18 cellular contexts compared by ENCODE assay signal in genomic region chrX:15384304-15384703, GRCh38. TPM values are rescaled to one million over a fixed set of nuclear protein-coding genes. Genes with fewer than 3 reads are reported as not detected.
DNase-seq lines count a peak whose midpoint lies in the region; ATAC-seq and TF ChIP-seq lines count a peak whose summit lies in the region.
"Had no signal": no experiment of that assay in that cellular context is flagged by ENCODE, and none has a peak within 500 bp of the region (broad histone marks: within the 10 kb centered on the region; RNA-seq: fewer than 3 reads in every experiment).

VEGFD (minus strand) TSS chrX:15384413; CDS start chrX:15383946, 467 bp downstream.

- H3K9me3 Mint-ChIP-seq in neural crest cell: no peaks in the 10 kb centered on the region
- no peaks in the 10 kb centered on the region for H3K9me3 Mint-ChIP-seq in endothelial cell (ENCODE audit: unreplicated experiment)
- H3K9me3 Mint-ChIP-seq: activated B cell treated with CpG ODN at 0.5 μM for 24 hours; central memory CD8-positive, alpha-beta T cell had no signal

- H3K36me3 Mint-ChIP-seq in neural crest cell (ENCODE audit: low read depth) (peaks cover 13% of the 10 kb centered on the region), endothelial cell (ENCODE audit: low read depth, unreplicated experiment) (peaks cover 4% of the 10 kb centered on the region)

- H3K4me3 Mint-ChIP-seq in neural crest cell (no peak within 1 kb of the TSS), endothelial cell (ENCODE audit: unreplicated experiment) (no peak within 1 kb of the TSS)
- H3K4me3 Mint-ChIP-seq: activated B cell treated with CpG ODN at 0.5 μM for 24 hours; central memory CD8-positive, alpha-beta T cell had no signal

- DNase-seq in DMS 273 (lab: John Stamatoyannopoulos, UW; ENCODE audit: unreplicated experiment) (peak; percentile 67), SK-N-DZ (ENCODE audit: low spot score) (peak; percentile 64), fibroblast of the conjunctiva (ENCODE audit: low read depth) (peak; percentile 67), neural crest cell (ENCODE audit: low read depth, low spot score) (no peak), endothelial cell (ENCODE audit: low spot score) (no peak), caudate nucleus (lab: John Stamatoyannopoulos, UW) (no peak), mucosa of gallbladder (ENCODE audit: low spot score) (no peak)
- DNase-seq: activated B cell treated with CpG ODN at 0.5 μM for 24 hours; activated naive CD4-positive, alpha-beta T cell treated with Interleukin-2 at 50 U/mL for 16 hours; C1 segment of cervical spinal cord; NCI-H2227 treated with DMSO at 0.1 percent for 48 hours; SW 1271; trophoblast cell had no signal

- H3K4me1 Mint-ChIP-seq in neural crest cell (peaks cover 20% of the 10 kb centered on the region), endothelial cell (ENCODE audit: unreplicated experiment) (peaks cover 3% of the 10 kb centered on the region)
- H3K4me1 Mint-ChIP-seq: activated B cell treated with CpG ODN at 0.5 μM for 24 hours; central memory CD8-positive, alpha-beta T cell had no signal

- no peak for TF ChIP-seq CTCF in neural crest cell (conservative IDR thresholded peaks at IDR 0.05)
- TF ChIP-seq CTCF in endothelial cell (IDR thresholded peaks at IDR 0.05; ENCODE audit: unreplicated experiment): no peak

- no peak for ATAC-seq in HG02938 (IDR thresholded peaks at IDR 0.05; ENCODE audit: unreplicated experiment)
- ATAC-seq: GM12878 had no signal

- H3K27me3 Mint-ChIP-seq in neural crest cell (ENCODE audit: low read depth) (no peaks in the 10 kb centered on the region), endothelial cell (ENCODE audit: unreplicated experiment) (no peaks in the 10 kb centered on the region)
- H3K27me3 Mint-ChIP-seq: activated B cell treated with CpG ODN at 0.5 μM for 24 hours had no signal

- H3K27ac Mint-ChIP-seq in neural crest cell (ENCODE audit: unreplicated experiment) (peak within 1 kb of the TSS; percentile 37), endothelial cell (ENCODE audit: unreplicated experiment) (no peak within 1 kb of the TSS)
- H3K27ac Mint-ChIP-seq: activated B cell treated with CpG ODN at 0.5 μM for 24 hours had no signal

- no peak within 1 kb of the TSS for H3K27ac ChIP-seq in caudate nucleus (ENCODE audit: low read depth, low read length)
- H3K27ac ChIP-seq: epithelial cell of prostate, prostate gland had no signal

RNA-seq across cellular contexts. Expression of gene VEGFD, which starts in this region (rescaled TPM):
- 144 and 159 TPM in 2 replicates for polyA plus RNA-seq in SK-N-DZ (2014; cell fraction: cytosol; rRNA removed)
- polyA plus RNA-seq in SK-N-DZ (2014; cell fraction: nucleus; rRNA removed): 69.4 and 81.9 TPM in 2 replicates
- total RNA-seq in neural crest cell (0.43 and 1.2 TPM in 2 replicates), endothelial cell (ENCODE audit: unreplicated experiment) (0.56 TPM), mucosa of gallbladder (3.2 TPM)
- total RNA-seq: activated B cell treated with CpG ODN at 0.5 μM for 24 hours, GM12878 had no signal

Comparison
In these comparisons a context has a peak if more than half of its experiments do, and no peak if none do; other contexts are left out.
1. DNase-seq: peak in DMS 273 (single experiment), SK-N-DZ (single experiment) and fibroblast of the conjunctiva (single experiment); none in neural crest cell (single experiment), endothelial cell (single experiment), caudate nucleus (0 of 61) and mucosa of gallbladder (single experiment).